Comparison of ENCODE assay signal across 27 cellular contexts in the genomic region with DNA sequence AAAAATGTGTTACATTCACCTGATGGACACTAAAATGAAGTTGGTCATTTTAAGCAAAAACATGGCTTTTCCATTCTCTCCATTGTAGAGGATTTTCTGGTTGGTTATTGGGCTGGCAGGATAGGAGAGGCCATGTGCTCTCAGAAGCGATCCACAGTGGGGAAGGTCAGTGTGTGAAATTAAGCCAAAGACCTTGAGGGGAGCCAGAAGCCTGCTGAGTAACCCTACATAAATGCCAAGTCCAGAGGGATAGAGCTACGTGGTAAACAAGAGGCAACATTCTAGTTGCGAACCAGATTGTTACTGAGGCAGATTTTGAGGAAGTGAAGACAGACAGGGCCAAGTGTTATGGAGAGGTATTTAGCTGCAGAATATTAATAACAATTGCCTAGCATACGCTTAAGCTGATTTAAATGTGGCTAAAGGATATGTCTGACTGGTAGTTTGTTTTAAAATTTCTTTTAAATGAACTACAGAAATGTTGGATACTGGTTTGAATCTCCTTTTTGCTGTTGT.
DNase-seq lines count a peak whose midpoint lies in the region; ATAC-seq and TF ChIP-seq lines count a peak whose summit lies in the region.
"Had no signal": no experiment of that assay in that cellular context is flagged by ENCODE, and none has a peak within 500 bp of the region (broad histone marks: within the 10 kb centered on the region; RNA-seq: fewer than 3 reads in every experiment).

No MANE protein-coding gene starts in this region.

- intact Hi-C loops in Right ventricle myocardium inferior (cut with DNase I) (no loop called here), left ventricle myocardium inferior (cut with micrococcal nuclease) (no loop called here), ovary (cut with DNase I) (no loop called here), Caco-2 (cut with micrococcal nuclease; ENCODE audit: unreplicated experiment) (no loop called here)

- H3K36me3 Mint-ChIP-seq in Caco-2 (ENCODE audit: insufficient read depth, unreplicated experiment) (no peaks in the 10 kb centered on the region), HFFc6 (ENCODE audit: low read depth) (no peaks in the 10 kb centered on the region)
- H3K36me3 Mint-ChIP-seq: CD8-positive, alpha-beta T cell; mesothelial cell of epicardium; naive thymus-derived CD4-positive, alpha-beta T cell; stimulated activated memory B cell treated with anti-CD40 and anti-IgM and Interleukin-4, amounts not matched to agents 10 μg/mL and 1 μg/mL and 100 μg/mL, for 72 hours had no signal

- POLR2A ChIA-PET in Caco-2 (lab: Charles Lee): no interaction called here

- no peaks in the 10 kb centered on the region for H4K20me1 ChIP-seq in OCI-LY3 (ENCODE audit: insufficient read depth, low read length)

- no peaks in the 10 kb centered on the region for H3K4me1 Mint-ChIP-seq in Caco-2 (ENCODE audit: low read depth, unreplicated experiment)
- H3K4me1 Mint-ChIP-seq in HFFc6 (ENCODE audit: low read depth): no peaks in the 10 kb centered on the region
- H3K4me1 Mint-ChIP-seq: mesothelial cell of epicardium; naive thymus-derived CD4-positive, alpha-beta T cell; stimulated activated memory B cell treated with anti-CD40 and anti-IgM and Interleukin-4, amounts not matched to agents 10 μg/mL and 1 μg/mL and 100 μg/mL, for 72 hours had no signal

- H3K9ac ChIP-seq in OCI-LY3 (ENCODE audit: low read length): no peak overlapping the region

- no peak overlapping the region for H3K4me2 ChIP-seq in OCI-LY3 (ENCODE audit: low read length)

- H3K4me3 Mint-ChIP-seq in Caco-2 (ENCODE audit: unreplicated experiment): no peak overlapping the region
- no peak overlapping the region for H3K4me3 Mint-ChIP-seq in HFFc6
- H3K4me3 Mint-ChIP-seq: CD8-positive, alpha-beta T cell; dendritic cell treated with granulocyte-macrophage colony-stimulating factor and Interleukin-4, amounts not matched to agents 40 ng/mL and 50 ng/mL, for 4 days; mesothelial cell of epicardium; naive thymus-derived CD4-positive, alpha-beta T cell; stimulated activated memory B cell treated with anti-CD40 and anti-IgM and Interleukin-4, amounts not matched to agents 10 μg/mL and 1 μg/mL and 100 μg/mL, for 72 hours had no signal

- ATAC-seq in Right ventricle myocardium inferior: peak; percentile 85
- ATAC-seq: CD8-positive, alpha-beta T cell; left colon; naive thymus-derived CD4-positive, alpha-beta T cell; Panc1; stimulated activated memory B cell treated with anti-CD40 and anti-IgM and Interleukin-4, amounts not matched to agents 10 μg/mL and 1 μg/mL and 100 μg/mL, for 72 hours had no signal

- no peak overlapping the region for H3K4me3 ChIP-seq in left ventricle myocardium inferior
- no peak overlapping the region for H3K4me3 ChIP-seq in OCI-LY3 (ENCODE audit: low read length)
- H3K4me3 ChIP-seq in ovary: no peak overlapping the region
- no peak overlapping the region for H3K4me3 ChIP-seq in Caco-2 (ENCODE audit: low read depth, low read length)
- H3K4me3 ChIP-seq: SJCRH30, spleen had no signal

- H3K4me1 ChIP-seq in left ventricle myocardium inferior (peaks cover 10% of the 10 kb centered on the region), OCI-LY3 (ENCODE audit: low read length) (no peaks in the 10 kb centered on the region), ovary (ENCODE audit: insufficient read depth) (peaks cover 4% of the 10 kb centered on the region), Caco-2 (no peaks in the 10 kb centered on the region)
- H3K4me1 ChIP-seq: SJCRH30 had no signal

- TF ChIP-seq POLR2A in ovary (IDR thresholded peaks at IDR 0.05): no peak

- H3K27me3 ChIP-seq in left ventricle myocardium inferior (ENCODE audit: low read depth) (no peaks in the 10 kb centered on the region), OCI-LY3 (ENCODE audit: low read depth, low read length) (no peaks in the 10 kb centered on the region), ovary (no peaks in the 10 kb centered on the region), Caco-2 (replicated peaks; ENCODE audit: control insufficient read depth, insufficient read depth, low read length) (no peaks in the 10 kb centered on the region)
- H3K27me3 ChIP-seq: SJCRH30, spleen had no signal

- H2AFZ ChIP-seq in OCI-LY3 (ENCODE audit: low read depth, low read length): peak overlapping the region; percentile 55; the same call in 1 of the 2 replicates

- H3K27me3 Mint-ChIP-seq in Caco-2 (ENCODE audit: insufficient read depth, unreplicated experiment): peaks cover 2% of the 10 kb centered on the region
- H3K27me3 Mint-ChIP-seq in HFFc6 (ENCODE audit: insufficient read depth): no peaks in the 10 kb centered on the region
- H3K27me3 Mint-ChIP-seq: dendritic cell treated with granulocyte-macrophage colony-stimulating factor and Interleukin-4, amounts not matched to agents 40 ng/mL and 50 ng/mL, for 4 days; naive thymus-derived CD4-positive, alpha-beta T cell; stimulated activated memory B cell treated with anti-CD40 and anti-IgM and Interleukin-4, amounts not matched to agents 10 μg/mL and 1 μg/mL and 100 μg/mL, for 72 hours had no signal

- no peak for DNase-seq in Right ventricle myocardium inferior (ENCODE audit: missing footprints)
- no peak for DNase-seq in left ventricle myocardium inferior
- peak; percentile 57 to 80 for DNase-seq in cerebellar nuclear complex (lab: John Stamatoyannopoulos, UW)
- peak; percentile 44 to 65 (median 58) for DNase-seq in ovary
- DNase-seq in LoVo (ENCODE audit: low spot score): no peak
- no peak for DNase-seq in Caco-2
- DNase-seq in HFFc6: no peak
- DNase-seq: activated CD4-positive, alpha-beta T cell treated with anti-CD3 and anti-CD28 coated beads for 4 hours; activated CD8-positive, alpha-beta memory T cell treated with anti-CD3 and anti-CD28 coated beads for 24 hours; activated gamma-delta T cell; activated T-cell treated with anti-CD3 and anti-CD28 coated beads, Interleukin-2, amount 50 U/mL, for 1 hour; AML-193; CD8-positive, alpha-beta T cell; H7; left colon; naive thymus-derived CD4-positive, alpha-beta T cell; NCI-H345; occipital lobe; retina; spleen; stimulated activated CD4-positive, alpha-beta T cell treated with anti-CD3 and anti-CD28 coated beads, Interleukin-2, amount 100 ng/mL, for 48 hours had no signal

- H3K36me3 ChIP-seq in left ventricle myocardium inferior: no peaks in the 10 kb centered on the region
- H3K36me3 ChIP-seq in OCI-LY3 (replicated peaks; ENCODE audit: low read depth, low read length): no peaks in the 10 kb centered on the region
- no peaks in the 10 kb centered on the region for H3K36me3 ChIP-seq in ovary
- H3K36me3 ChIP-seq in Caco-2 (ENCODE audit: control insufficient read depth, insufficient read depth, low read length): no peaks in the 10 kb centered on the region
- H3K36me3 ChIP-seq: SJCRH30, spleen had no signal

- no peak for TF ChIP-seq EP300 in ovary (IDR thresholded peaks at IDR 0.05)

- no TSS peak for BruUV-seq in Caco-2 (replicated peaks; lab: Mats Ljungman, UMichigan)

- no peaks in the 10 kb centered on the region for H3K79me2 ChIP-seq in OCI-LY3 (ENCODE audit: low read length)

- CTCF ChIA-PET in Caco-2 (lab: Charles Lee): no interaction called here

- H3K9me3 Mint-ChIP-seq in Caco-2 (ENCODE audit: unreplicated experiment): no peaks in the 10 kb centered on the region
- peaks cover 44% of the 10 kb centered on the region for H3K9me3 Mint-ChIP-seq in HFFc6

- TF ChIP-seq CTCF in left ventricle myocardium inferior (IDR thresholded peaks at IDR 0.05; ENCODE audit: borderline replicate concordance): no peak
- TF ChIP-seq CTCF in OCI-LY3 (IDR thresholded peaks at IDR 0.05; ENCODE audit: low read depth, low read length): no peak
- TF ChIP-seq CTCF in ovary (IDR thresholded peaks at IDR 0.05): no peak
- no peak for TF ChIP-seq CTCF in Caco-2 (IDR thresholded peaks at IDR 0.05; ENCODE audit: insufficient read depth in 1 of 2, low read depth in 1 of 2, low read length in 1 of 2, severe bottlenecking in 1 of 2, unreplicated experiment in 1 of 2)
- TF ChIP-seq CTCF in HFFc6 (IDR thresholded peaks at IDR 0.05): no peak

- 10 to 29% (median 15%) methylated on average over 4 of the region's 4 CpGs for WGBS in ovary, 3 donors

- H3K9me3 ChIP-seq in left ventricle myocardium inferior (replicated peaks) (no peaks in the 10 kb centered on the region), OCI-LY3 (ENCODE audit: insufficient read depth, low read length) (no peaks in the 10 kb centered on the region), ovary (no peaks in the 10 kb centered on the region), Caco-2 (no peaks in the 10 kb centered on the region)
- H3K9me3 ChIP-seq: SJCRH30 had no signal

- H3K27ac Mint-ChIP-seq in Caco-2 (ENCODE audit: unreplicated experiment) (no peak overlapping the region), HFFc6 (no peak overlapping the region)
- H3K27ac Mint-ChIP-seq: CD8-positive, alpha-beta T cell; dendritic cell treated with granulocyte-macrophage colony-stimulating factor and Interleukin-4, amounts not matched to agents 40 ng/mL and 50 ng/mL, for 4 days; mesothelial cell of epicardium; naive thymus-derived CD4-positive, alpha-beta T cell; stimulated activated memory B cell treated with anti-CD40 and anti-IgM and Interleukin-4, amounts not matched to agents 10 μg/mL and 1 μg/mL and 100 μg/mL, for 72 hours had no signal

- no peak overlapping the region for H3K27ac ChIP-seq in left ventricle myocardium inferior (replicated peaks)
- H3K27ac ChIP-seq in OCI-LY3 (ENCODE audit: low read length): no peak overlapping the region
- H3K27ac ChIP-seq in ovary: peak overlapping the region in 1 of 2 donors; percentile 62
- H3K27ac ChIP-seq: SJCRH30, spleen had no signal

Comparison
In these comparisons a context has a peak if more than half of its experiments do, and no peak if none do; other contexts are left out.
1. DNase-seq: peak in cerebellar nuclear complex (2 of 2) and ovary (5 of 5); none in Right ventricle myocardium inferior (single experiment), left ventricle myocardium inferior (single experiment), LoVo (single experiment), Caco-2 (0 of 2) and HFFc6 (single experiment).